ENCODE assay signal across 8 cellular contexts in the genomic region with DNA sequence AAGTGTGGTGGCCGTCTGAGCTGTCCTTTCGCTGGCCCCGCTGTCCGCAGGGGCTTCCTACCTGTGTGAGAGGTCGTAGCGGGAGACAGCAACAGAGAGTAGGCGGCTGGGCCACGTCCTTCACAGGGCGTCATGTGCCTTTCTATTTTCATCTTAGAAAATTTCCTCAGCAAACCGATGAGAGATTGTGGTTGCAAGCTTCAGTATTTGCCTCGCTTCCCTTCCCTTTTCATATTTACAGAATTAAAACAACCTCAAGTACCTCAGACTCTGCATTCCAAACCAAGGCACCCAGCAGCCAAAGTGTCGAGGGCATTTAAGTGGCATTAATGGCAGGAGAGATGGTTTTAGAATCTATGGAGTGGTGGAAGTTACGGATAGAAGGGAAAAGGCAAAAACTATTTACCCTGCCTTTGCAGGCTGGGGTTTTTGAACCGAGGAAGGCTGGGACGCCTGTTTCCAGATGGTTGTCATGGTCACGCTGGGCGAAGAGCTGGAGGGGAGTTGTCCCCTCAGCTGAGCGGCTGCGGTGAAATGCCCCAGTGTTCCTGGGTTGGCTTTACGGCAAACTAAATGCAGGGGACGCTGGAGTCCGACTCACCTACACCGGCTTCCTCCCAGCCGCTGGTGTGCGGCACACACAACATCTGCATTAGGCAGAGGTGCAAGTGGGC. TPM values are rescaled to one million over a fixed set of nuclear protein-coding genes. Genes with fewer than 3 reads are reported as not detected.
DNase-seq lines count a peak whose midpoint lies in the region; ATAC-seq and TF ChIP-seq lines count a peak whose summit lies in the region.

No MANE protein-coding gene starts in this region.

- no peak overlapping the region for H3K4me3 ChIP-seq in cardiac muscle cell
- H3K4me3 ChIP-seq in gastroesophageal sphincter = no peak overlapping the region

- no peaks in the 10 kb centered on the region for H3K27me3 ChIP-seq in cardiac muscle cell
- no peaks in the 10 kb centered on the region for H3K27me3 ChIP-seq in gastroesophageal sphincter

- H3K9me3 ChIP-seq in cardiac muscle cell (ENCODE audit: low read depth) = no peaks in the 10 kb centered on the region
- no peaks in the 10 kb centered on the region for H3K9me3 ChIP-seq in gastroesophageal sphincter

- peak; percentile 47 for DNase-seq in DMS79 treated with DMSO at 0.1 percent for 48 hours (lab: John Stamatoyannopoulos, UW)
- DNase-seq in cardiac muscle cell (ENCODE audit: low read depth in 1 of 2, low spot score in 1 of 2) = peak in 1 of 2 donors; percentile 54
- DNase-seq in NCI-H748 treated with DMSO at 0.1 percent for 48 hours (lab: John Stamatoyannopoulos, UW) = no peak
- DNase-seq in HCEC 1CT = no peak
- DNase-seq in COLO668 (lab: John Stamatoyannopoulos, UW; ENCODE audit: unreplicated experiment) = no peak

- TF ChIP-seq CTCF in cardiac muscle cell (IDR thresholded peaks at IDR 0.05; ENCODE audit: low read depth, low read length) (no peak), gastroesophageal sphincter (IDR thresholded peaks at IDR 0.05) (no peak)

- ATAC-seq in GM19463 (IDR thresholded peaks at IDR 0.05; ENCODE audit: unreplicated experiment) (peak; percentile 48), HG03432 (IDR thresholded peaks at IDR 0.05; ENCODE audit: unreplicated experiment) (peak; percentile 58), gastroesophageal sphincter (no peak)

- no peak for TF ChIP-seq EP300 in gastroesophageal sphincter (IDR thresholded peaks at IDR 0.05)

- H3K27ac ChIP-seq in cardiac muscle cell (peak overlapping the region; percentile 74), gastroesophageal sphincter (peak overlapping the region in 2 of 4 donors; percentile 59 to 68)

- H3K36me3 ChIP-seq in cardiac muscle cell (peaks cover 33% of the 10 kb centered on the region), gastroesophageal sphincter (peaks cover 0 to 67% of the 10 kb centered on the region in 2 donors)

- 61 to 72% methylated on average over 11 to 14 of the region's 25 CpGs for WGBS in gastroesophageal sphincter (ENCODE audit: low coverage in 1 of 2), 2 donors

- H3K4me1 ChIP-seq in cardiac muscle cell (ENCODE audit: low read depth) (peaks cover 7% of the 10 kb centered on the region), gastroesophageal sphincter (peaks cover 0 to 35% (median 10%) of the 10 kb centered on the region in 3 donors)

- TF ChIP-seq POLR2A in gastroesophageal sphincter (IDR thresholded peaks at IDR 0.05) = no peak

RNA-seq across cellular contexts. Expression of a gene that starts 41.9 kb away (rescaled TPM):
- 48.5 and 54.8 TPM in 2 replicates for total RNA-seq in cardiac muscle cell
- polyA plus RNA-seq in cardiac muscle cell = 52.0 and 63.7 TPM in 2 replicates
- 10 to 100 TPM; 51.2 to 59.2 (median 54.9) TPM for total RNA-seq in gastroesophageal sphincter

RNA-seq across cellular contexts. Expression of a gene that starts 50.8 kb away (rescaled TPM):
- total RNA-seq in cardiac muscle cell (19.5 and 28.3 TPM in 2 replicates), gastroesophageal sphincter (1 to 10 TPM; 1.1 to 4.7 (median 2.4) TPM)
- 14.6 and 26.5 TPM in 2 replicates for polyA plus RNA-seq in cardiac muscle cell
